8 cellular contexts compared by ENCODE assay signal in the genomic region with DNA sequence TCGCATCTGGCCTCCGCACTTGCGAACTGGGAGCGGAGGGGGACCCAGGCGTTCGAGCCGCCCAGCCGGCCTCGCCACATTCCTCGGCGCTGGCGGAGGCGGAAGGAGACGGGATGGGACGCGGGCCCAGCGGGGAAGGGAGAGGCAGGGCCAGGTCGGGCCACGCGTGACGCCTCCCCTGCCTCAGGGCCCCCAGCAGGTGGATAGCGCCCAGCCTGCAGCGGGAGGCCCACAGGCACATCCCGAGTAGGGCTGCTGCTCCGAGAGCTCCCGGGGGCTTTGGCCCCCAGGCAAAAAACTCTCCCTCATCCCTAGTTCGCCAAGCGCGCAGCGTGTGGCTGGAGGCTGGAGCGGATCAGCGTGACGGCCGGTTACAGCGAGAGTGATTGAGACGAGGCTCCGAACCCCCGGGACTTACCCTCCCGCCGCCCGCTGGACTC. TPM values are rescaled to one million over a fixed set of nuclear protein-coding genes. Genes with fewer than 3 reads are reported as not detected.
DNase-seq lines count a peak whose midpoint lies in the region; ATAC-seq and TF ChIP-seq lines count a peak whose summit lies in the region.

No MANE protein-coding gene starts in this region.

- H3K9me3 Mint-ChIP-seq in activated naive CD8-positive, alpha-beta T cell treated with anti-CD3 and anti-CD28 coated beads for 36 hours: no peaks in the 10 kb centered on the region

- H3K27me3 Mint-ChIP-seq in activated naive CD8-positive, alpha-beta T cell treated with anti-CD3 and anti-CD28 coated beads for 36 hours: peaks cover 61% of the 10 kb centered on the region

- H3K9me3 ChIP-seq in right cardiac atrium (ENCODE audit: control insufficient read depth, low read length): no peaks in the 10 kb centered on the region

- peaks cover 5% of the 10 kb centered on the region for H3K4me1 ChIP-seq in right cardiac atrium (ENCODE audit: control insufficient read depth, insufficient read depth, low read length)

- TF ChIP-seq CTCF in retinal pigment epithelial cell (conservative IDR thresholded peaks at IDR 0.05; ENCODE audit: low read depth, low read length): no peak

- WGBS in right cardiac atrium: under 1% methylated on average over 41 of the region's 41 CpGs

- peak; percentile 4 for ATAC-seq in right cardiac atrium
- ATAC-seq in HG03045 (IDR thresholded peaks at IDR 0.05; ENCODE audit: unreplicated experiment): no peak
- ATAC-seq in activated CD4-positive, CD25-positive, alpha-beta regulatory T cell treated with anti-CD3 and anti-CD28 coated beads, Interleukin-2, amount 50 U/mL, for 24 hours: no peak
- no peak for ATAC-seq in HG02588 (IDR thresholded peaks at IDR 0.05; ENCODE audit: unreplicated experiment)

- H3K36me3 Mint-ChIP-seq in activated naive CD8-positive, alpha-beta T cell treated with anti-CD3 and anti-CD28 coated beads for 36 hours: no peaks in the 10 kb centered on the region

- H3K27me3 ChIP-seq in right cardiac atrium (ENCODE audit: control insufficient read depth, insufficient read depth): no peaks in the 10 kb centered on the region

- intact Hi-C loops in right cardiac atrium (cut with DNase I): loop anchor here in 3 of 4 donors (5.0 to 10.0 kb wide), 3 partner anchors 69 to 99 kb away; a partner anchor contains a TSS

- H3K4me1 Mint-ChIP-seq in activated naive CD8-positive, alpha-beta T cell treated with anti-CD3 and anti-CD28 coated beads for 36 hours: peaks cover 35% of the 10 kb centered on the region

- H3K4me3 ChIP-seq in right cardiac atrium (ENCODE audit: low read length): peak overlapping the region; percentile 47
- H3K4me3 ChIP-seq in retinal pigment epithelial cell (ENCODE audit: low read length): peak overlapping the region; percentile 89

- H3K4me3 Mint-ChIP-seq in activated naive CD8-positive, alpha-beta T cell treated with anti-CD3 and anti-CD28 coated beads for 36 hours: peak overlapping the region; percentile 69

- peak overlapping the region; percentile 62 for H3K27ac ChIP-seq in right cardiac atrium (ENCODE audit: low read length)

- H3K27ac Mint-ChIP-seq in activated naive CD8-positive, alpha-beta T cell treated with anti-CD3 and anti-CD28 coated beads for 36 hours: no peak overlapping the region

- DNase-seq in COR-L47 (lab: John Stamatoyannopoulos, UW) (peak; percentile 55), HuH-7.5 (ENCODE audit: low spot score) (peak; percentile 67), right cardiac atrium (peak; percentile 68 to 89 (median 88)), retinal pigment epithelial cell (ENCODE audit: low read depth) (no peak)
- DNase-seq in activated naive CD8-positive, alpha-beta T cell treated with anti-CD3 and anti-CD28 coated beads for 36 hours: no peak

RNA-seq across cellular contexts. Expression of a gene that starts 0.8 kb away (rescaled TPM):
- total RNA-seq in activated naive CD8-positive, alpha-beta T cell treated with anti-CD3 and anti-CD28 coated beads for 36 hours: under 1 TPM; 0.85 to 0.90 TPM
- 10 to 100 TPM; 14.4 to 30.8 (median 23.9) TPM for total RNA-seq in right cardiac atrium
- 23.0 TPM for polyA plus RNA-seq in right cardiac atrium

RNA-seq across cellular contexts. Expression of a gene that starts 5.6 kb away (rescaled TPM):
- under 1 TPM; 0.12 to 0.25 TPM for total RNA-seq in activated naive CD8-positive, alpha-beta T cell treated with anti-CD3 and anti-CD28 coated beads for 36 hours
- total RNA-seq in right cardiac atrium: 1 to 10 TPM; 1.8 to 2.9 (median 2.5) TPM
- 2.6 TPM for polyA plus RNA-seq in right cardiac atrium

RNA-seq across cellular contexts. Expression of a gene that starts 6.3 kb away (rescaled TPM):
- under 1 TPM; 0.68 to 0.70 TPM for total RNA-seq in activated naive CD8-positive, alpha-beta T cell treated with anti-CD3 and anti-CD28 coated beads for 36 hours
- 1 to 10 TPM; 4.6 to 9.9 (median 7.1) TPM for total RNA-seq in right cardiac atrium
- 4.6 TPM for polyA plus RNA-seq in right cardiac atrium

RNA-seq across cellular contexts. Expression of a gene that starts 16.9 kb away (rescaled TPM):
- total RNA-seq in activated naive CD8-positive, alpha-beta T cell treated with anti-CD3 and anti-CD28 coated beads for 36 hours: 1 to 10 TPM; 7.1 to 7.8 TPM
- 10 to 100 TPM; 11.6 to 21.3 (median 18.4) TPM for total RNA-seq in right cardiac atrium
- 19.8 TPM for polyA plus RNA-seq in right cardiac atrium

Comparison
In these comparisons a context has a peak if more than half of its experiments do, and no peak if none do; other contexts are left out.
1. DNase-seq: peak in COR-L47 (single experiment), HuH-7.5 (single experiment) and right cardiac atrium (3 of 3); none in activated naive CD8-positive, alpha-beta T cell treated with anti-CD3 and anti-CD28 coated beads for 36 hours (single experiment) and retinal pigment epithelial cell (single experiment).
2. ATAC-seq: peak in right cardiac atrium (2 of 2); none in HG03045 (single experiment), activated CD4-positive, CD25-positive, alpha-beta regulatory T cell treated with anti-CD3 and anti-CD28 coated beads, Interleukin-2, amount 50 U/mL, for 24 hours (0 of 2) and HG02588 (single experiment).
3. RNA of a gene that starts 0.8 kb away (total RNA-seq): 14.4 to 30.8 TPM in right cardiac atrium; 0.85 to 0.90 TPM in activated naive CD8-positive, alpha-beta T cell treated with anti-CD3 and anti-CD28 coated beads for 36 hours; every median in the first group is over 4 times any median in the second.